ENCODE assay signal across 32 cellular contexts in genomic region chr2:236376566-236377244, GRCh38.
DNase-seq lines count a peak whose midpoint lies in the region; ATAC-seq and TF ChIP-seq lines count a peak whose summit lies in the region.
"Had no signal": no experiment of that assay in that cellular context is flagged by ENCODE, and none has a peak within 500 bp of the region (broad histone marks: within the 10 kb centered on the region; RNA-seq: fewer than 3 reads in every experiment).

No MANE protein-coding gene starts in this region.

- no peak overlapping the region for H3K4me3 ChIP-seq in epithelial cell of esophagus (ENCODE audit: low read length)
- H3K4me3 ChIP-seq: ascending aorta, cardiac muscle cell, colonic mucosa, SJSA1, skin epidermis, suprapubic skin had no signal

- TF ChIP-seq CTCF in epithelial cell of esophagus (IDR thresholded peaks at IDR 0.05; ENCODE audit: insufficient read depth, low read depth, low read length, missing control alignments) (no peak), foreskin keratinocyte (conservative IDR thresholded peaks at IDR 0.05) (no peak)

- no peaks in the 10 kb centered on the region for H3K27me3 ChIP-seq in foreskin keratinocyte
- H3K27me3 ChIP-seq: ascending aorta, cardiac muscle cell, colonic mucosa, SJSA1 had no signal

- no peaks in the 10 kb centered on the region for H3K4me1 ChIP-seq in foreskin keratinocyte
- H3K4me1 ChIP-seq: ascending aorta, colonic mucosa, SJSA1, suprapubic skin had no signal

- intact Hi-C loops in cardiac septum (cut with DNase I) (no loop called here), Right ventricle myocardium inferior (cut with DNase I) (no loop called here)

- DNase-seq in cardiac septum (ENCODE audit: low spot score) (peak; percentile 35), Right ventricle myocardium inferior (ENCODE audit: missing footprints) (no peak), NCI-H2196 (lab: John Stamatoyannopoulos, UW; ENCODE audit: unreplicated experiment) (peak; percentile 39), epithelial cell of esophagus (ENCODE audit: low read depth) (peak; percentile 36), NCI-H1694 (lab: John Stamatoyannopoulos, UW) (no peak), foreskin keratinocyte (no peak)
- DNase-seq: activated CD4-positive, alpha-beta T cell treated with anti-CD3 and anti-CD28 coated beads for 48 hours; activated gamma-delta T cell treated with Interleukin-2 at 50 U/mL for 16 hours; activated T-cell treated with anti-CD3 and anti-CD28 coated beads, Interleukin-2, amount 50 U/mL, for 24 hours; CD4-positive, alpha-beta T cell; colonic mucosa; effector CD4-positive, alpha-beta T cell; H7; hypothalamus; immature natural killer cell; MM.1S; NCI-H146; NCI-H2171 treated with DMSO at 0.1 percent for 48 hours; NCI-H82; nephron progenitor cell; retina; stimulated activated naive CD4-positive, alpha-beta T cell; T1000; WERI-Rb-1 had no signal

- H3K27ac ChIP-seq in foreskin keratinocyte, result no peak overlapping the region
- H3K27ac ChIP-seq: ascending aorta, cardiac muscle cell, colonic mucosa, KMS-11, SJSA1, skin epidermis, suprapubic skin, WERI-Rb-1 had no signal

- ATAC-seq in Right ventricle myocardium inferior, result no peak
- ATAC-seq in HG03460 (IDR thresholded peaks at IDR 0.05; ENCODE audit: unreplicated experiment), result no peak
- no peak for ATAC-seq in foreskin keratinocyte
- ATAC-seq: left lobe of liver had no signal

Comparison
In these comparisons a context has a peak if more than half of its experiments do, and no peak if none do; other contexts are left out.
1. DNase-seq: peak in cardiac septum (single experiment), NCI-H2196 (single experiment) and epithelial cell of esophagus (single experiment); none in Right ventricle myocardium inferior (single experiment), NCI-H1694 (single experiment) and foreskin keratinocyte (0 of 2).